13 cellular contexts compared by ENCODE assay signal in genomic region chr4:150181536-150181935, GRCh38.
DNase-seq lines count a peak whose midpoint lies in the region; TF ChIP-seq lines count a peak whose summit lies in the region.
"Had no signal": no experiment of that assay in that cellular context is flagged by ENCODE, and none has a peak within 500 bp of the region (broad histone marks: within the 10 kb centered on the region; RNA-seq: fewer than 3 reads in every experiment).

No MANE protein-coding gene starts in this region.

- peak; percentile 35 for TF ChIP-seq EP300 in ovary (IDR thresholded peaks at IDR 0.05)

- H3K27me3 ChIP-seq in ovary = no peaks in the 10 kb centered on the region
- H3K27me3 ChIP-seq: SJCRH30 had no signal

- H3K36me3 ChIP-seq in ovary = no peaks in the 10 kb centered on the region
- H3K36me3 ChIP-seq: prostate gland, SJCRH30 had no signal

- H3K4me1 ChIP-seq in ovary (ENCODE audit: insufficient read depth) = peaks cover 6% of the 10 kb centered on the region
- H3K4me1 ChIP-seq: prostate gland had no signal

- no peaks in the 10 kb centered on the region for H3K9me3 ChIP-seq in ovary
- H3K9me3 ChIP-seq: prostate gland, SJCRH30 had no signal

- intact Hi-C loops in ovary (cut with DNase I) = no loop called here

- no peak overlapping the region for H3K27ac ChIP-seq in ovary
- H3K27ac ChIP-seq: prostate gland, SJCRH30 had no signal

- TF ChIP-seq CTCF in fibroblast of pulmonary artery (IDR thresholded peaks at IDR 0.05; ENCODE audit: low read length, missing control alignments) = no peak
- TF ChIP-seq CTCF in ovary (IDR thresholded peaks at IDR 0.05) = no peak

- DNase-seq in DMS53 (lab: John Stamatoyannopoulos, UW) = peak; percentile 41
- DNase-seq in DMS53 treated with DMSO at 0.1 percent for 48 hours (lab: John Stamatoyannopoulos, UW; ENCODE audit: unreplicated experiment) = no peak
- DNase-seq in NCI-H2227 treated with DMSO at 0.1 percent for 48 hours (lab: John Stamatoyannopoulos, UW) = peak; percentile 46
- DNase-seq in fibroblast of pulmonary artery (ENCODE audit: low read depth) = peak; percentile 73
- no peak for DNase-seq in ovary
- no peak for DNase-seq in activated T-cell treated with anti-CD3 and anti-CD28 coated beads, Interleukin-2, amount 50 U/mL, for 48 hours
- DNase-seq in HK-2 (ENCODE audit: unreplicated experiment) = no peak
- DNase-seq in activated naive CD4-positive, alpha-beta T cell treated with anti-CD3 and anti-CD28 coated beads, Interleukin-2, amount 50 U/mL, for 16 hours = no peak
- DNase-seq: 8988T, DND-41, NCI-H774, SJCRH30 had no signal

- H3K4me3 ChIP-seq in fibroblast of pulmonary artery (replicated peaks; ENCODE audit: low read depth, low read length) (no peak overlapping the region), ovary (no peak overlapping the region)
- H3K4me3 ChIP-seq: prostate gland, SJCRH30 had no signal

- no peak for TF ChIP-seq POLR2A in ovary (IDR thresholded peaks at IDR 0.05)

Comparison
In these comparisons a context has a peak if more than half of its experiments do, and no peak if none do; other contexts are left out.
1. DNase-seq: peak in DMS53 (single experiment), NCI-H2227 treated with DMSO at 0.1 percent for 48 hours (single experiment) and fibroblast of pulmonary artery (single experiment); none in DMS53 treated with DMSO at 0.1 percent for 48 hours (single experiment), ovary (0 of 5), activated T-cell treated with anti-CD3 and anti-CD28 coated beads, Interleukin-2, amount 50 U/mL, for 48 hours (0 of 2), HK-2 (single experiment) and activated naive CD4-positive, alpha-beta T cell treated with anti-CD3 and anti-CD28 coated beads, Interleukin-2, amount 50 U/mL, for 16 hours (single experiment).